In the genomic region with DNA sequence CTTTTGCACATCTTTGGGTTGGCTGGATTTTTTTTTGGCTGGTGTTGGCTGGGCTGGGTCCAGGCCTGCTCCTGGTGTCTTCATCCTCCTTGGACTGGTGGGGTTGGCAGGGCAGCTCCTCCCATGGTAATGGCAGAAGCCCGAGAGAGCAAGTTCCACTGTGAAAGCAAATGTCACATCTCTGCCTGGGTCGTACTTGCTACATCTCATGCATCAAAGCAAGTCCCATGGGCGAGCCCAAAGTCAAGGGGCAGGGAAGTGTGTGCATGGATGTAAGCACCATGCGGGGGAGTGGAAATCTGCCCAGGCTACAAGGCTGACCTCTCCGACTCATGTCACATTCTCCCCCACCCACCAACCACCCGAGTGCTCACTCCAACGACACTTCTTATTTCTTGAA, we compare ENCODE assay signal across 31 cellular contexts. TPM values are rescaled to one million over a fixed set of nuclear protein-coding genes. Genes with fewer than 3 reads are reported as not detected.
"Had no signal": no experiment of that assay in that cellular context is flagged by ENCODE, and none has a peak within 500 bp of the region (broad histone marks: within the 10 kb centered on the region; RNA-seq: fewer than 3 reads in every experiment).

No MANE protein-coding gene starts in this region.

- H3K4me1 Mint-ChIP-seq: naive thymus-derived CD8-positive, alpha-beta T cell; neural progenitor cell; stimulated activated naive CD8-positive, alpha-beta T cell treated with anti-CD3 and anti-CD28 coated beads, Interleukin-15, amount 100 ng/mL, for 72 hours had no signal

- H3K9me3 ChIP-seq: psoas muscle, right lobe of liver, sigmoid colon, suprapubic skin, testis, tibial artery, transverse colon, vagina had no signal

- H3K4me3 ChIP-seq: neural progenitor cell, ovary, psoas muscle, right lobe of liver, sigmoid colon, suprapubic skin, testis, tibial artery, transverse colon, vagina had no signal

- H3K4me3 Mint-ChIP-seq: naive thymus-derived CD8-positive, alpha-beta T cell; natural killer cell treated with Interleukin-12 subunit alpha and Interleukin-12 subunit beta and Interleukin-15 and Interleukin-18, amount 100 ng/mL, for 72 hours; neural progenitor cell; stimulated activated memory B cell treated with anti-CD40 and anti-IgM and Interleukin-4, amounts not matched to agents 10 μg/mL and 1 μg/mL and 100 μg/mL, for 72 hours; stimulated activated naive CD8-positive, alpha-beta T cell treated with anti-CD3 and anti-CD28 coated beads, Interleukin-15, amount 100 ng/mL, for 72 hours; type B pancreatic cell had no signal

- DNase-seq: naive thymus-derived CD8-positive, alpha-beta T cell; occipital lobe; ovary; psoas muscle; right cardiac atrium; right lobe of liver; sigmoid colon; small intestine; stimulated activated CD4-positive, alpha-beta T cell treated with anti-CD3 and anti-CD28 coated beads, Interleukin-12 subunit alpha, Interleukin-12 subunit beta, amount 100 ng/mL, for 4 hours; stimulated activated CD4-positive, alpha-beta T cell treated with anti-CD3 and anti-CD28 coated beads, Interleukin-1b, Interleukin-23, amount 100 ng/mL, for 48 hours; stimulated activated CD4-positive, alpha-beta T cell treated with anti-CD3 and anti-CD28 coated beads, Interleukin-4, amount 100 ng/mL, for 1 hour; stimulated activated CD4-positive, alpha-beta T cell treated with anti-CD3 and anti-CD28 coated beads, Interleukin-4, amount 100 ng/mL, for 4 hours; stimulated activated CD8-positive, alpha-beta memory T cell treated with anti-CD3 and anti-CD28 coated beads, Interleukin-4, amount 100 ng/mL, for 48 hours; stimulated activated naive CD4-positive, alpha-beta T cell; stimulated activated naive CD8-positive, alpha-beta T cell treated with anti-CD3 and anti-CD28 coated beads, Interleukin-15, amount 100 ng/mL, for 72 hours; stimulated activated naive CD8-positive, alpha-beta T cell treated with anti-CD3 and anti-CD28 coated beads, Interleukin-15, Interleukin-2, amounts not matched to agents 100 U/mL and 50 U/mL, for 24 hours; substantia nigra; testis; tibial artery; transverse colon had no signal

- H3K27ac ChIP-seq: neural progenitor cell, ovary, parathyroid adenoma, psoas muscle, right lobe of liver, sigmoid colon, suprapubic skin, testis, tibial artery, transverse colon, vagina had no signal

- H3K4me1 ChIP-seq: neural progenitor cell, parathyroid adenoma, psoas muscle, right lobe of liver, sigmoid colon, suprapubic skin, testis, tibial artery, transverse colon, vagina had no signal

- H3K36me3 ChIP-seq: neural progenitor cell, ovary, right lobe of liver, sigmoid colon, suprapubic skin, tibial artery, transverse colon, vagina had no signal

- H3K27me3 ChIP-seq: ovary, right lobe of liver, testis, vagina had no signal

- ATAC-seq: naive thymus-derived CD8-positive, alpha-beta T cell; natural killer cell treated with Interleukin-12 subunit alpha and Interleukin-12 subunit beta and Interleukin-15 and Interleukin-18, amount 100 ng/mL, for 72 hours; psoas muscle; right cardiac atrium; right lobe of liver; stimulated activated memory B cell treated with anti-CD40 and anti-IgM and Interleukin-4, amounts not matched to agents 10 μg/mL and 1 μg/mL and 100 μg/mL, for 72 hours; stimulated activated naive CD8-positive, alpha-beta T cell treated with anti-CD3 and anti-CD28 coated beads, Interleukin-15, amount 100 ng/mL, for 72 hours; stimulated activated naive CD8-positive, alpha-beta T cell treated with anti-CD3 and anti-CD28 coated beads, Interleukin-15, Interleukin-2, amounts not matched to agents 100 U/mL and 50 U/mL, for 24 hours had no signal

- H3K27ac Mint-ChIP-seq: naive thymus-derived CD8-positive, alpha-beta T cell; natural killer cell treated with Interleukin-12 subunit alpha and Interleukin-12 subunit beta and Interleukin-15 and Interleukin-18, amount 100 ng/mL, for 72 hours; neural progenitor cell; progenitor cell of endocrine pancreas; stimulated activated memory B cell treated with anti-CD40 and anti-IgM and Interleukin-4, amounts not matched to agents 10 μg/mL and 1 μg/mL and 100 μg/mL, for 72 hours; type B pancreatic cell had no signal

- H3K36me3 Mint-ChIP-seq: neural progenitor cell; stimulated activated memory B cell treated with anti-CD40 and anti-IgM and Interleukin-4, amounts not matched to agents 10 μg/mL and 1 μg/mL and 100 μg/mL, for 72 hours; type B pancreatic cell had no signal

- H3K9me3 Mint-ChIP-seq: neural progenitor cell had no signal

RNA-seq across cellular contexts. Expression of a gene that starts 26.7 kb away (rescaled TPM):
- total RNA-seq: naive thymus-derived CD8-positive, alpha-beta T cell; natural killer cell treated with Interleukin-12 subunit alpha and Interleukin-12 subunit beta and Interleukin-15 and Interleukin-18, amount 100 ng/mL, for 72 hours; occipital lobe; osteoblast; ovary; renal cortical epithelial cell; right lobe of liver; sigmoid colon; suprapubic skin; transverse colon; ureter; vagina had no signal
